Comparison of ENCODE assay signal across 23 cellular contexts in the genomic region with DNA sequence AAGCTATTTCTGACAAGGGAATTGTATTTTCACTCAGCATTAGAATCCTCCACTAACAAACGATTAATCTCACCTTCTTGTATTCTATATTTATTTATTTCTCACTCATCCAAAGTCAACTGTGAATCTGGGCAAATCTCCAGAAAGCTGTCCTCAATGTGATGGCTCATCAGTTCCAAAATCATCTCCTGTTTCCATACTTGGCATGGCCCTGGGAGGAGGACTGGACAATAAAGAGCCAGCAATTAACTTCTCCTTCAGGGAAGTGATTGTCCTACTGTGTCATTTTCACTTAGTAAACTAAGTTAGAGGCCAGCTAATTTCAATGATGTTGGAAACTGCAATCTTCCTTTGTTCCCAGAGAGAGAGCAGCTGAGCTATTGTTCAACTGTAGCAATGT. TPM values are rescaled to one million over a fixed set of nuclear protein-coding genes. Genes with fewer than 3 reads are reported as not detected.
DNase-seq lines count a peak whose midpoint lies in the region; ATAC-seq and TF ChIP-seq lines count a peak whose summit lies in the region.
"Had no signal": no experiment of that assay in that cellular context is flagged by ENCODE, and none has a peak within 500 bp of the region (broad histone marks: within the 10 kb centered on the region; RNA-seq: fewer than 3 reads in every experiment).

No MANE protein-coding gene starts in this region.

- no peak overlapping the region for H3K27ac Mint-ChIP-seq in activated CD8-positive, alpha-beta memory T cell treated with anti-CD3 and anti-CD28 coated beads, Interleukin-2, amount 10 ng/mL, durations not matched to agents 7 days and 5 days
- no peak overlapping the region for H3K27ac Mint-ChIP-seq in effector memory CD8-positive, alpha-beta T cell
- no peak overlapping the region for H3K27ac Mint-ChIP-seq in HFFc6
- H3K27ac Mint-ChIP-seq: activated CD8-positive, alpha-beta T cell treated with anti-CD3 and anti-CD28 coated beads for 36 hours; activated naive CD8-positive, alpha-beta T cell treated with anti-CD3 and anti-CD28 coated beads, Interleukin-2, amount 10 ng/mL, durations not matched to agents 7 days and 5 days; activated T-helper 1 cell treated with anti-CD3 and anti-CD28 coated beads, Interleukin-12 subunit alpha, Interleukin-12 subunit beta, Interleukin-2, Interleukin-4 antibody, amounts not matched to agents 30 ng/mL and 10 ng/mL and 1 ng/mL, durations not matched to agents 14 hours and 24 hours and 36 hours; CD8-positive, alpha-beta T cell; immature natural killer cell; T-cell had no signal

- H3K27ac ChIP-seq in A673 (ENCODE audit: low read depth, low read length, poor library complexity, severe bottlenecking) = no peak overlapping the region
- H3K27ac ChIP-seq: breast epithelium, esophagus squamous epithelium, RWPE1, skin epidermis had no signal

- POLR2A ChIA-PET in A673 (lab: Charles Lee; ENCODE audit: low non-redundant PET) = no interaction called here

- H3K4me1 Mint-ChIP-seq in activated CD8-positive, alpha-beta memory T cell treated with anti-CD3 and anti-CD28 coated beads, Interleukin-2, amount 10 ng/mL, durations not matched to agents 7 days and 5 days = no peaks in the 10 kb centered on the region
- no peaks in the 10 kb centered on the region for H3K4me1 Mint-ChIP-seq in effector memory CD8-positive, alpha-beta T cell (ENCODE audit: low read depth in 2 of 2)
- no peaks in the 10 kb centered on the region for H3K4me1 Mint-ChIP-seq in HFFc6 (ENCODE audit: low read depth)
- H3K4me1 Mint-ChIP-seq: activated naive CD8-positive, alpha-beta T cell treated with anti-CD3 and anti-CD28 coated beads, Interleukin-2, amount 10 ng/mL, durations not matched to agents 7 days and 5 days; immature natural killer cell; naive B cell; T-cell had no signal

- no peaks in the 10 kb centered on the region for H3K36me3 Mint-ChIP-seq in activated CD8-positive, alpha-beta memory T cell treated with anti-CD3 and anti-CD28 coated beads, Interleukin-2, amount 10 ng/mL, durations not matched to agents 7 days and 5 days
- no peaks in the 10 kb centered on the region for H3K36me3 Mint-ChIP-seq in effector memory CD8-positive, alpha-beta T cell (ENCODE audit: insufficient read depth)
- no peaks in the 10 kb centered on the region for H3K36me3 Mint-ChIP-seq in HFFc6 (ENCODE audit: low read depth)
- H3K36me3 Mint-ChIP-seq: activated naive CD8-positive, alpha-beta T cell treated with anti-CD3 and anti-CD28 coated beads, Interleukin-2, amount 10 ng/mL, durations not matched to agents 7 days and 5 days; CD8-positive, alpha-beta T cell; immature natural killer cell; naive B cell; T-cell had no signal

- H3K9me3 Mint-ChIP-seq in activated CD8-positive, alpha-beta memory T cell treated with anti-CD3 and anti-CD28 coated beads, Interleukin-2, amount 10 ng/mL, durations not matched to agents 7 days and 5 days (ENCODE audit: low read depth) = peaks cover 6% of the 10 kb centered on the region
- H3K9me3 Mint-ChIP-seq in effector memory CD8-positive, alpha-beta T cell = peaks cover 3 to 7% of the 10 kb centered on the region in 2 donors
- peaks cover 21% of the 10 kb centered on the region for H3K9me3 Mint-ChIP-seq in HFFc6

- no peaks in the 10 kb centered on the region for H3K36me3 ChIP-seq in A673 (ENCODE audit: insufficient read depth, low read length, poor library complexity, severe bottlenecking)
- H3K36me3 ChIP-seq: breast epithelium, esophagus squamous epithelium had no signal

- BruUV-seq in A673 (replicated peaks; lab: Mats Ljungman, UMichigan) = no TSS peak

- no peaks in the 10 kb centered on the region for H3K4me1 ChIP-seq in A673 (ENCODE audit: insufficient read depth, low read length, poor library complexity, severe bottlenecking)
- H3K4me1 ChIP-seq: breast epithelium, esophagus squamous epithelium had no signal

- H3K27me3 ChIP-seq in A673 (replicated peaks; ENCODE audit: insufficient read depth, low read depth, low read length, poor library complexity) = no peaks in the 10 kb centered on the region
- H3K27me3 ChIP-seq: breast epithelium, esophagus squamous epithelium had no signal

- DNase-seq in A673 (ENCODE audit: low spot score) (peak; percentile 1), HT1080 (ENCODE audit: low read depth) (peak; percentile 25), NCI-H2171 treated with DMSO at 0.1 percent for 48 hours (lab: John Stamatoyannopoulos, UW) (peak; percentile 75), SHP77 (lab: John Stamatoyannopoulos, UW) (peak; percentile 85 to 86), NCI-H187 (lab: John Stamatoyannopoulos, UW) (no peak), HFFc6 (no peak)
- no peak for DNase-seq in activated CD8-positive, alpha-beta memory T cell treated with anti-CD3 and anti-CD28 coated beads, Interleukin-2, amount 10 ng/mL, durations not matched to agents 7 days and 5 days
- no peak for DNase-seq in effector memory CD8-positive, alpha-beta T cell
- DNase-seq: activated CD8-positive, alpha-beta T cell treated with anti-CD3 and anti-CD28 coated beads for 36 hours; activated naive CD8-positive, alpha-beta T cell treated with anti-CD3 and anti-CD28 coated beads, Interleukin-2, amount 10 ng/mL, durations not matched to agents 7 days and 5 days; CD8-positive, alpha-beta T cell; esophagus squamous epithelium; immature natural killer cell; KG1; naive B cell; NCI-H1048; stimulated activated CD4-positive, alpha-beta T cell treated with anti-CD3 and anti-CD28 coated beads, Interleukin-4, amount 100 ng/mL, for 1 hour; T-cell had no signal

- intact Hi-C loops in A673 (cut with micrococcal nuclease; ENCODE audit: unreplicated experiment) = no loop called here

- H3K9me3 ChIP-seq in A673 (ENCODE audit: low read depth, low read length, poor library complexity, severe bottlenecking) = no peaks in the 10 kb centered on the region
- H3K9me3 ChIP-seq: breast epithelium, esophagus squamous epithelium had no signal

- no peak overlapping the region for H3K4me3 Mint-ChIP-seq in activated CD8-positive, alpha-beta memory T cell treated with anti-CD3 and anti-CD28 coated beads, Interleukin-2, amount 10 ng/mL, durations not matched to agents 7 days and 5 days
- no peak overlapping the region for H3K4me3 Mint-ChIP-seq in effector memory CD8-positive, alpha-beta T cell
- no peak overlapping the region for H3K4me3 Mint-ChIP-seq in HFFc6
- H3K4me3 Mint-ChIP-seq: activated CD8-positive, alpha-beta T cell treated with anti-CD3 and anti-CD28 coated beads for 36 hours; activated naive CD8-positive, alpha-beta T cell treated with anti-CD3 and anti-CD28 coated beads, Interleukin-2, amount 10 ng/mL, durations not matched to agents 7 days and 5 days; activated T-helper 1 cell treated with anti-CD3 and anti-CD28 coated beads, Interleukin-12 subunit alpha, Interleukin-12 subunit beta, Interleukin-2, Interleukin-4 antibody, amounts not matched to agents 30 ng/mL and 10 ng/mL and 1 ng/mL, durations not matched to agents 14 hours and 24 hours and 36 hours; CD8-positive, alpha-beta T cell; immature natural killer cell; naive B cell; T-cell had no signal

- H3K27me3 Mint-ChIP-seq in activated CD8-positive, alpha-beta memory T cell treated with anti-CD3 and anti-CD28 coated beads, Interleukin-2, amount 10 ng/mL, durations not matched to agents 7 days and 5 days = no peaks in the 10 kb centered on the region
- H3K27me3 Mint-ChIP-seq in effector memory CD8-positive, alpha-beta T cell = no peaks in the 10 kb centered on the region
- H3K27me3 Mint-ChIP-seq in HFFc6 (ENCODE audit: insufficient read depth) = no peaks in the 10 kb centered on the region
- H3K27me3 Mint-ChIP-seq: activated CD8-positive, alpha-beta T cell treated with anti-CD3 and anti-CD28 coated beads for 36 hours; activated naive CD8-positive, alpha-beta T cell treated with anti-CD3 and anti-CD28 coated beads, Interleukin-2, amount 10 ng/mL, durations not matched to agents 7 days and 5 days; T-cell had no signal

- TF ChIP-seq CTCF in A673 (conservative IDR thresholded peaks at IDR 0.05; ENCODE audit: low read depth, low read length) = no peak
- no peak for TF ChIP-seq CTCF in HFFc6 (IDR thresholded peaks at IDR 0.05)

- H3K4me3 ChIP-seq in A673 (ENCODE audit: low read depth, low read length, poor library complexity, severe bottlenecking) = no peak overlapping the region
- H3K4me3 ChIP-seq: breast epithelium, esophagus squamous epithelium, lung, skin epidermis had no signal

- CTCF ChIA-PET in A673 (lab: Charles Lee) = no interaction called here
- CTCF ChIA-PET in activated CD8-positive, alpha-beta memory T cell treated with anti-CD3 and anti-CD28 coated beads, Interleukin-2, amount 10 ng/mL, durations not matched to agents 7 days and 5 days (lab: Charles Lee) = no interaction called here

- ATAC-seq in activated CD8-positive, alpha-beta memory T cell treated with anti-CD3 and anti-CD28 coated beads, Interleukin-2, amount 10 ng/mL, durations not matched to agents 7 days and 5 days = no peak
- no peak for ATAC-seq in effector memory CD8-positive, alpha-beta T cell (replicated peaks)
- ATAC-seq: activated CD8-positive, alpha-beta T cell treated with anti-CD3 and anti-CD28 coated beads for 36 hours; CD8-positive, alpha-beta T cell; T-cell had no signal

RNA-seq across cellular contexts. Expression of a gene that starts 17.5 kb away (rescaled TPM):
- 27.7 and 39.5 TPM in 2 replicates for total RNA-seq in A673 (2021)
- total RNA-seq in HT1080 (2014; rRNA removed; shearing (Covaris generic)) = 0.30 and 0.98 TPM in 2 replicates
- 0.10 and 0.44 TPM in 2 replicates for polyA plus RNA-seq in HT1080 (2015; cell fraction: cytosol; rRNA removed)
- polyA plus RNA-seq in HT1080 (2015; cell fraction: nucleus; rRNA removed) = 0.12 and 0.17 TPM in 2 replicates
- total RNA-seq in activated CD8-positive, alpha-beta memory T cell treated with anti-CD3 and anti-CD28 coated beads, Interleukin-2, amount 10 ng/mL, durations not matched to agents 7 days and 5 days = not detected
- not detected for total RNA-seq in HFFc6 (2021; fragmentation: NEBNext Ultra II Directional; extraction: Animal tissue kit (Norgen Biotek cat#: 25700))
- total RNA-seq: activated CD8-positive, alpha-beta T cell treated with anti-CD3 and anti-CD28 coated beads for 36 hours; activated naive CD8-positive, alpha-beta T cell treated with anti-CD3 and anti-CD28 coated beads, Interleukin-2, amount 10 ng/mL, durations not matched to agents 7 days and 5 days; activated T-helper 1 cell treated with anti-CD3 and anti-CD28 coated beads, Interleukin-12 subunit alpha, Interleukin-12 subunit beta, Interleukin-2, Interleukin-4 antibody, amounts not matched to agents 30 ng/mL and 10 ng/mL and 1 ng/mL, durations not matched to agents 14 hours and 24 hours and 36 hours; CD8-positive, alpha-beta T cell; esophagus squamous epithelium; T-cell had no signal
- polyA plus RNA-seq: immature natural killer cell had no signal

Comparison
In these comparisons a context has a peak if more than half of its experiments do, and no peak if none do; other contexts are left out.
1. DNase-seq: peak in A673 (single experiment), HT1080 (single experiment), NCI-H2171 treated with DMSO at 0.1 percent for 48 hours (single experiment) and SHP77 (2 of 2); none in activated CD8-positive, alpha-beta memory T cell treated with anti-CD3 and anti-CD28 coated beads, Interleukin-2, amount 10 ng/mL, durations not matched to agents 7 days and 5 days (single experiment), NCI-H187 (0 of 2), effector memory CD8-positive, alpha-beta T cell (0 of 3) and HFFc6 (single experiment).
2. RNA of a gene that starts 17.5 kb away (total RNA-seq): 27.7 to 39.5 TPM in A673; 0.30 to 0.98 TPM in HT1080, not detected in activated CD8-positive, alpha-beta memory T cell treated with anti-CD3 and anti-CD28 coated beads, Interleukin-2, amount 10 ng/mL, durations not matched to agents 7 days and 5 days and not detected in HFFc6; every median in the first group is over 10 times any median in the second.